Comparison of ENCODE assay signal across 8 cellular contexts in genomic region chr9:95092321-95093072, GRCh38.
DNase-seq lines count a peak whose midpoint lies in the region; ATAC-seq and TF ChIP-seq lines count a peak whose summit lies in the region.

No MANE protein-coding gene starts in this region.

- DNase-seq in OCI-M1 (lab: John Stamatoyannopoulos, UW) (peak; percentile 53), epithelial cell of esophagus (ENCODE audit: low read depth) (peak; percentile 75), omental fat pad (ENCODE audit: low spot score) (no peak), GM13976 (ENCODE audit: low spot score) (no peak), KBM-7 (no peak)

- H3K27me3 ChIP-seq in BLaER1: no peaks in the 10 kb centered on the region

- H3K36me3 ChIP-seq in BLaER1: no peaks in the 10 kb centered on the region

- H3K4me2 ChIP-seq in BLaER1: peak overlapping the region; percentile 93

- peaks cover 85% of the 10 kb centered on the region for H3K4me1 ChIP-seq in BLaER1

- H3K9me3 ChIP-seq in BLaER1: no peaks in the 10 kb centered on the region

- H3K4me3 ChIP-seq in BLaER1: peak overlapping the region; percentile 35
- H3K4me3 ChIP-seq in epithelial cell of esophagus (ENCODE audit: low read length): no peak overlapping the region

- ATAC-seq in omental fat pad (ENCODE audit: low FRiP score) (peak; percentile 24), HG03378 (IDR thresholded peaks at IDR 0.05; ENCODE audit: unreplicated experiment) (no peak), HG02938 (IDR thresholded peaks at IDR 0.05; ENCODE audit: unreplicated experiment) (no peak)

- in situ Hi-C loops in GM13976 (cut with MboI; ENCODE audit: low sequenced_read_pairs, unreplicated experiment) (no loop called here), KBM-7 (cut with MboI; ENCODE audit: low pct_unique_long_range_greater_than_20kb, low sequenced_read_pairs) (no loop called here)

- peak overlapping the region; percentile 78 for H3K27ac ChIP-seq in BLaER1

- no peak for TF ChIP-seq CTCF in epithelial cell of esophagus (IDR thresholded peaks at IDR 0.05; ENCODE audit: insufficient read depth, low read depth, low read length, missing control alignments)
- no peak for TF ChIP-seq CTCF in omental fat pad (IDR thresholded peaks at IDR 0.05)
- TF ChIP-seq CTCF in GM13976 (IDR thresholded peaks at IDR 0.05; ENCODE audit: borderline replicate concordance, control extremely low read depth, extremely low read depth, insufficient read depth, missing control alignments): no peak

- H3K9ac ChIP-seq in BLaER1: peak overlapping the region; percentile 70

- peaks cover 17% of the 10 kb centered on the region for H4K20me1 ChIP-seq in BLaER1

Comparison
In these comparisons a context has a peak if more than half of its experiments do, and no peak if none do; other contexts are left out.
1. DNase-seq: peak in OCI-M1 (single experiment) and epithelial cell of esophagus (single experiment); none in omental fat pad (single experiment), GM13976 (single experiment) and KBM-7 (single experiment).